Comparison of ENCODE assay signal across 8 cellular contexts in genomic region chr4:7876096-7876993, GRCh38.
A peak's percentile ranks its signal among the peaks of the same experiment; 100 is the strongest.
DNase-seq lines count a peak whose midpoint lies in the region; ATAC-seq and TF ChIP-seq lines count a peak whose summit lies in the region.

No MANE protein-coding gene starts in this region.

- H3K4me3 ChIP-seq in AG04449 (ENCODE audit: low read depth, low read length) (no peak overlapping the region; the same call in 1 of the 2 replicates), PC-3 (ENCODE audit: low read length) (no peak overlapping the region), kidney epithelial cell (ENCODE audit: low read depth, low read length) (no peak overlapping the region), tibial artery (peak overlapping the region; percentile 12 to 27)

- no peak for DNase-seq in AG04449 (ENCODE audit: low read depth, low spot score)
- no peak for DNase-seq in PC-3
- no peak for DNase-seq in kidney epithelial cell (ENCODE audit: low read depth)
- DNase-seq in tibial artery = no peak
- no peak for DNase-seq in HK-2 (ENCODE audit: unreplicated experiment)
- DNase-seq in NCI-H1048 (lab: John Stamatoyannopoulos, UW) = no peak

- CTCF ChIA-PET in AG04449 (lab: Yijun Ruan, JAX) (interaction anchor here (1.0 to 4.8 kb wide), 9 partner anchors 10 to 111 kb away, joined by 3 to 28 read pairs (median 8); no protein-coding TSS in a partner anchor), PC-3 (lab: Charles Lee) (no interaction called here)

- intact Hi-C loops in PC-3 (cut with micrococcal nuclease) = no loop called here
- intact Hi-C loops in tibial artery (cut with DNase I; ENCODE audit: low total_unique reads) = loop anchor here (10.0 kb wide), 1 partner anchor 72 kb away; no protein-coding TSS in a partner anchor

- no peaks in the 10 kb centered on the region for H3K27me3 Mint-ChIP-seq in activated naive CD8-positive, alpha-beta T cell

- H2AFZ ChIP-seq in PC-3 (ENCODE audit: low read length) = no peak overlapping the region

- H3K9me2 ChIP-seq in PC-3 (replicated peaks; ENCODE audit: low read length) = no peaks in the 10 kb centered on the region

- H4K20me1 ChIP-seq in PC-3 (ENCODE audit: low read length) = no peaks in the 10 kb centered on the region

- H3K27me3 ChIP-seq in PC-3 (ENCODE audit: low read length) (no peaks in the 10 kb centered on the region), kidney epithelial cell (ENCODE audit: control insufficient read depth, insufficient read depth, low read length) (no peaks in the 10 kb centered on the region), tibial artery (no peaks in the 10 kb centered on the region)

- H3K27ac Mint-ChIP-seq in activated naive CD8-positive, alpha-beta T cell = peak overlapping the region; percentile 56

- H3K9ac ChIP-seq in PC-3 (ENCODE audit: low read length) = no peak overlapping the region

- H3K9me3 Mint-ChIP-seq in activated naive CD8-positive, alpha-beta T cell (ENCODE audit: low read depth) = no peaks in the 10 kb centered on the region

- H3K36me3 Mint-ChIP-seq in activated naive CD8-positive, alpha-beta T cell = no peaks in the 10 kb centered on the region

- no peaks in the 10 kb centered on the region for H3F3A ChIP-seq in PC-3 (ENCODE audit: low read length, unreplicated experiment)

- no TSS peak for BruUV-seq in PC-3 (replicated peaks; lab: Mats Ljungman, UMichigan)

- peaks cover 93% of the 10 kb centered on the region for H3K79me2 ChIP-seq in PC-3 (ENCODE audit: low read length)

- peaks cover 57% of the 10 kb centered on the region for H3K4me1 ChIP-seq in PC-3 (ENCODE audit: insufficient read depth, low read length)
- peaks cover 4 to 68% (median 34%) of the 10 kb centered on the region in 4 donors for H3K4me1 ChIP-seq in tibial artery

- TF ChIP-seq CTCF in AG04449 (IDR thresholded peaks at IDR 0.05; ENCODE audit: insufficient read depth, low read length, missing control alignments) = peak; percentile 61
- peak; percentile 45; the same call in 1 of the 2 replicates for TF ChIP-seq CTCF in PC-3 (conservative IDR thresholded peaks at IDR 0.05; ENCODE audit: low read depth, low read length)
- peak; percentile 43 for TF ChIP-seq CTCF in kidney epithelial cell (IDR thresholded peaks at IDR 0.05; ENCODE audit: insufficient read depth, low read length, poor library complexity, severe bottlenecking)
- TF ChIP-seq CTCF in tibial artery (IDR thresholded peaks at IDR 0.05) = peak in 1 of 2 experiments; percentile 19

- H3K36me3 ChIP-seq in PC-3 (ENCODE audit: low read depth, low read length) = peaks cover 5% of the 10 kb centered on the region
- no peaks in the 10 kb centered on the region for H3K36me3 ChIP-seq in kidney epithelial cell (ENCODE audit: control insufficient read depth, insufficient read depth, low read length)
- H3K36me3 ChIP-seq in tibial artery = no peaks in the 10 kb centered on the region

- H3K4me2 ChIP-seq in PC-3 (ENCODE audit: low read length) = no peak overlapping the region

- peak overlapping the region; percentile 60 for H3K4me3 Mint-ChIP-seq in activated naive CD8-positive, alpha-beta T cell

- ATAC-seq in PC-3 = peak; percentile 25; the same call in 1 of the 2 replicates
- no peak for ATAC-seq in HG03469 (IDR thresholded peaks at IDR 0.05; ENCODE audit: unreplicated experiment)

- H3K4me1 Mint-ChIP-seq in activated naive CD8-positive, alpha-beta T cell (ENCODE audit: low read depth) = peaks cover 46% of the 10 kb centered on the region

- POLR2A ChIA-PET in AG04449 (lab: Yijun Ruan, JAX) (interaction anchor here (1.1 kb wide), 2 partner anchors 10 to 14 kb away, joined by 3 to 4 read pairs; no protein-coding TSS in a partner anchor), PC-3 (lab: Charles Lee; ENCODE audit: unreplicated experiment) (no interaction called here)

- H3K9me3 ChIP-seq in PC-3 (ENCODE audit: low read length) = no peaks in the 10 kb centered on the region
- no peaks in the 10 kb centered on the region for H3K9me3 ChIP-seq in tibial artery

- H3K27ac ChIP-seq in PC-3 (ENCODE audit: low read length) (no peak overlapping the region), tibial artery (peak overlapping the region; percentile 23 to 60)

Comparison
In these comparisons a context has a peak if more than half of its experiments do, and no peak if none do; other contexts are left out.
1. H3K4me3 ChIP-seq: peak in tibial artery (2 of 2); none in AG04449 (single experiment), PC-3 (single experiment) and kidney epithelial cell (single experiment).